8 cellular contexts compared by ENCODE assay signal in genomic region chr2:71154798-71155197, GRCh38. TPM values are rescaled to one million over a fixed set of nuclear protein-coding genes. Genes with fewer than 3 reads are reported as not detected.
DNase-seq lines count a peak whose midpoint lies in the region; ATAC-seq and TF ChIP-seq lines count a peak whose summit lies in the region.

No MANE protein-coding gene starts in this region.

- 76% methylated on average over 6 of the region's 6 CpGs for WGBS in suprapubic skin

- H3K27ac ChIP-seq in CD4-positive, alpha-beta T cell (ENCODE audit: low read depth, low read length), result no peak overlapping the region
- H3K27ac ChIP-seq in suprapubic skin, result no peak overlapping the region

- TF ChIP-seq POLR2A in erythroblast (IDR thresholded peaks at IDR 0.05; ENCODE audit: low read length), result no peak
- TF ChIP-seq POLR2A in suprapubic skin (IDR thresholded peaks at IDR 0.05), result no peak

- no peak overlapping the region for H3K4me3 ChIP-seq in H7 (ENCODE audit: insufficient read depth, low read depth, low read length)
- H3K4me3 ChIP-seq in suprapubic skin, result no peak overlapping the region

- H3K4me3 Mint-ChIP-seq in CD4-positive, alpha-beta T cell, result no peak overlapping the region
- H3K4me3 Mint-ChIP-seq in activated T-helper 2 cell treated with anti-CD3 and anti-CD28 coated beads, Interferon-gamma antibody, Interleukin-2, Interleukin-4, amounts not matched to agents 10 μg/mL and 5 μg/mL and 100 μg/mL, durations not matched to agents 14 hours and 24 hours and 36 hours (ENCODE audit: low read depth), result no peak overlapping the region

- H3K9me3 ChIP-seq in CD4-positive, alpha-beta T cell (ENCODE audit: control insufficient read depth, low read length), result no peaks in the 10 kb centered on the region
- no peaks in the 10 kb centered on the region for H3K9me3 ChIP-seq in suprapubic skin

- DNase-seq in H7 (peak; percentile 74), NCI-H510A treated with DMSO at 0.1 percent for 48 hours (lab: John Stamatoyannopoulos, UW) (peak; percentile 21), erythroblast (lab: John Stamatoyannopoulos, UW) (peak; percentile 21 to 40), suprapubic skin (ENCODE audit: low spot score in 2 of 2) (no peak), pons (ENCODE audit: low spot score) (no peak)
- no peak for DNase-seq in CD4-positive, alpha-beta T cell
- DNase-seq in activated T-helper 2 cell treated with anti-CD3 and anti-CD28 coated beads, Interferon-gamma antibody, Interleukin-2, Interleukin-4, amounts not matched to agents 10 μg/mL and 5 μg/mL and 100 μg/mL, durations not matched to agents 14 hours and 24 hours and 36 hours (ENCODE audit: low spot score), result no peak

- intact Hi-C loops in CD4-positive, alpha-beta T cell (cut with DNase I, micrococcal nuclease), result loop anchor here in 1 of 2 experiments (5.0 kb wide), 1 partner anchor 123 kb away; no protein-coding TSS in a partner anchor
- intact Hi-C loops in activated T-helper 2 cell treated with anti-CD3 and anti-CD28 coated beads, Interferon-gamma antibody, Interleukin-2, Interleukin-4, amounts not matched to agents 10 μg/mL and 5 μg/mL and 100 μg/mL, durations not matched to agents 14 hours and 24 hours and 36 hours (cut with micrococcal nuclease), result loop anchor here (5.0 kb wide), 1 partner anchor 358 kb away; no protein-coding TSS in a partner anchor

- no peak for ATAC-seq in CD4-positive, alpha-beta T cell (ENCODE audit: poor library complexity)

- peaks cover 14% of the 10 kb centered on the region for H3K27me3 Mint-ChIP-seq in CD4-positive, alpha-beta T cell
- H3K27me3 Mint-ChIP-seq in activated T-helper 2 cell treated with anti-CD3 and anti-CD28 coated beads, Interferon-gamma antibody, Interleukin-2, Interleukin-4, amounts not matched to agents 10 μg/mL and 5 μg/mL and 100 μg/mL, durations not matched to agents 14 hours and 24 hours and 36 hours (ENCODE audit: low read depth), result peaks cover 2% of the 10 kb centered on the region

- peaks cover 7% of the 10 kb centered on the region for H3K4me1 Mint-ChIP-seq in CD4-positive, alpha-beta T cell (ENCODE audit: low read depth)
- H3K4me1 Mint-ChIP-seq in activated T-helper 2 cell treated with anti-CD3 and anti-CD28 coated beads, Interferon-gamma antibody, Interleukin-2, Interleukin-4, amounts not matched to agents 10 μg/mL and 5 μg/mL and 100 μg/mL, durations not matched to agents 14 hours and 24 hours and 36 hours (ENCODE audit: low read depth), result no peaks in the 10 kb centered on the region

- H3K36me3 ChIP-seq in H7 (replicated peaks; ENCODE audit: control insufficient read depth, insufficient read depth, low read length) (peaks cover 2% of the 10 kb centered on the region; the same call in 1 of the 2 replicates), suprapubic skin (peaks cover 4% of the 10 kb centered on the region)

- CTCF ChIA-PET in CD4-positive, alpha-beta T cell (lab: Charles Lee), result interaction anchor here (1.5 kb wide), 1 partner anchor 356 kb away, joined by 3 read pairs; no protein-coding TSS in a partner anchor

- peaks cover 13% of the 10 kb centered on the region for H3K4me1 ChIP-seq in suprapubic skin

- H3K27ac Mint-ChIP-seq in CD4-positive, alpha-beta T cell, result no peak overlapping the region
- H3K27ac Mint-ChIP-seq in activated T-helper 2 cell treated with anti-CD3 and anti-CD28 coated beads, Interferon-gamma antibody, Interleukin-2, Interleukin-4, amounts not matched to agents 10 μg/mL and 5 μg/mL and 100 μg/mL, durations not matched to agents 14 hours and 24 hours and 36 hours, result no peak overlapping the region

- POLR2A ChIA-PET in CD4-positive, alpha-beta T cell (lab: Charles Lee), result interaction anchor here (1.5 kb wide), 1 partner anchor 24 kb away, joined by 3 read pairs; no protein-coding TSS in a partner anchor

- TF ChIP-seq EP300 in suprapubic skin (IDR thresholded peaks at IDR 0.05), result no peak

- TF ChIP-seq CTCF in GM12874 (IDR thresholded peaks at IDR 0.05; ENCODE audit: insufficient read depth, low read depth, low read length) (peak; percentile 36; the same call in 1 of the 2 replicates), suprapubic skin (IDR thresholded peaks at IDR 0.05) (no peak)
- no peak for TF ChIP-seq CTCF in CD4-positive, alpha-beta T cell (IDR thresholded peaks at IDR 0.05)

- peaks cover 16% of the 10 kb centered on the region for H3K36me3 Mint-ChIP-seq in CD4-positive, alpha-beta T cell (ENCODE audit: low read depth)
- peaks cover 11% of the 10 kb centered on the region for H3K36me3 Mint-ChIP-seq in activated T-helper 2 cell treated with anti-CD3 and anti-CD28 coated beads, Interferon-gamma antibody, Interleukin-2, Interleukin-4, amounts not matched to agents 10 μg/mL and 5 μg/mL and 100 μg/mL, durations not matched to agents 14 hours and 24 hours and 36 hours (ENCODE audit: low read depth)

- no peaks in the 10 kb centered on the region; the same call in 1 of the 2 replicates for H3K27me3 ChIP-seq in H7 (ENCODE audit: control insufficient read depth, insufficient read depth, low read length)
- H3K27me3 ChIP-seq in CD4-positive, alpha-beta T cell (ENCODE audit: control insufficient read depth, insufficient read depth, low read length), result no peaks in the 10 kb centered on the region
- no peaks in the 10 kb centered on the region for H3K27me3 ChIP-seq in suprapubic skin

- H3K9me3 Mint-ChIP-seq in CD4-positive, alpha-beta T cell, result no peaks in the 10 kb centered on the region
- no peaks in the 10 kb centered on the region for H3K9me3 Mint-ChIP-seq in activated T-helper 2 cell treated with anti-CD3 and anti-CD28 coated beads, Interferon-gamma antibody, Interleukin-2, Interleukin-4, amounts not matched to agents 10 μg/mL and 5 μg/mL and 100 μg/mL, durations not matched to agents 14 hours and 24 hours and 36 hours

RNA-seq across cellular contexts. Expression of gene MPHOSPH10, which starts 24.4 kb away (rescaled TPM):
- total RNA-seq in H7 (2014; rRNA removed; shearing (Covaris generic)), result 12.5 and 17.9 TPM in 2 replicates
- total RNA-seq in CD4-positive, alpha-beta T cell, result 10 to 100 TPM; 36.7 to 38.2 TPM
- 10 to 100 TPM; 16.7 to 34.0 (median 24.7) TPM for total RNA-seq in suprapubic skin
- 52.3 and 54.3 TPM in 2 replicates for total RNA-seq in activated T-helper 2 cell treated with anti-CD3 and anti-CD28 coated beads, Interferon-gamma antibody, Interleukin-2, Interleukin-4, amounts not matched to agents 10 μg/mL and 5 μg/mL and 100 μg/mL, durations not matched to agents 14 hours and 24 hours and 36 hours

RNA-seq across cellular contexts. Expression of gene MCEE, which starts 24.8 kb away (rescaled TPM):
- total RNA-seq in H7 (2014; rRNA removed; shearing (Covaris generic)), result 11.2 and 18.4 TPM in 2 replicates
- 1 to 10 TPM; 4.3 to 8.0 TPM for total RNA-seq in CD4-positive, alpha-beta T cell
- 10 to 100 TPM; 20.9 to 45.8 (median 25.5) TPM for total RNA-seq in suprapubic skin
- 12.8 and 14.3 TPM in 2 replicates for total RNA-seq in activated T-helper 2 cell treated with anti-CD3 and anti-CD28 coated beads, Interferon-gamma antibody, Interleukin-2, Interleukin-4, amounts not matched to agents 10 μg/mL and 5 μg/mL and 100 μg/mL, durations not matched to agents 14 hours and 24 hours and 36 hours

Comparison
In these comparisons a context has a peak if more than half of its experiments do, and no peak if none do; other contexts are left out.
1. DNase-seq: peak in H7 (single experiment), NCI-H510A treated with DMSO at 0.1 percent for 48 hours (single experiment) and erythroblast (2 of 2); none in CD4-positive, alpha-beta T cell (0 of 10), suprapubic skin (0 of 2), activated T-helper 2 cell treated with anti-CD3 and anti-CD28 coated beads, Interferon-gamma antibody, Interleukin-2, Interleukin-4, amounts not matched to agents 10 μg/mL and 5 μg/mL and 100 μg/mL, durations not matched to agents 14 hours and 24 hours and 36 hours (single experiment) and pons (single experiment).